ENCODE assay signal across 9 cellular contexts in the genomic region with DNA sequence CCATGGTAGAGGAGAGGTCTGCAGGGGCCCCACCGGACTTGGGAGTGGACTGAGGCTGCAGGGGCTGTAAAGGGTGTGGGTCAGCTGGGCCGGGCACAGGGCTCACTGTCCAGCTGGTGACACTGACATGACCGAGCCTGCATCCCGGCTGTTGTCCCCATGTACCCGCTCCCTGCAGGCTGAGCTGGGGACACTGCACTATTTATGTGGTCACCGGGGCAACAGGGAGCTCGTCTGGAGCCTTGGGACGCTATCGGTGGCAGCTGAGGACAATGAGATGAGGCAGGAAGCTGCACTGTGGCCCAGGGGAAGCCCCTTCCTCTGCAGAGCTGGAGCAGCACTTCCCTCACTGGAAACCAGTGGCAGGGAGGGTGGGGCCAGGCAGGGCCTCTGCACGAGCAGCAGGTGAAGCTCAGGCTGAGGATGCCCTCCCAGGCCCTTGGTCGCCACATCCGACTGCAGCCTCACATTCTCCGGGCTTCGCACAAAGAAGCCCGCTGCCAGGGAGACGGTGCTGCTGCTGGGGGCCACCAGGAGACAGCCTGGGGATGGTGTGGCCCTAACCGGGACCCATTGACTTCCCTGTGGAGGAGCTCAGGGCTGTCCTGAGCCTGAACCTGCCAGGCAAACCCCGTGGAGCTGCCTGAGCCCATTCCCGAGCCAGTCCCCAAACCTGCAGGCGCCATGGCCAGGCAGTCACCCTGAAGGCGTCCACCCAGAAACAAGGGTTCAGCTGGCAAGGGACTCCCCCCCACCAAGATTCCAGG. TPM values are rescaled to one million over a fixed set of nuclear protein-coding genes. Genes with fewer than 3 reads are reported as not detected.
DNase-seq lines count a peak whose midpoint lies in the region; ATAC-seq lines count a peak whose summit lies in the region.
"Had no signal": no experiment of that assay in that cellular context is flagged by ENCODE, and none has a peak within 500 bp of the region (broad histone marks: within the 10 kb centered on the region; RNA-seq: fewer than 3 reads in every experiment).

No MANE protein-coding gene starts in this region.

- no peaks in the 10 kb centered on the region for H3K36me3 ChIP-seq in CD4-positive, CD25-positive, alpha-beta regulatory T cell (ENCODE audit: control insufficient read depth, insufficient read depth, low read length)
- H3K36me3 ChIP-seq in effector memory CD4-positive, alpha-beta T cell (ENCODE audit: control insufficient read depth, insufficient read depth, low read length) = no peaks in the 10 kb centered on the region
- H3K36me3 ChIP-seq in muscle layer of colon (ENCODE audit: insufficient read depth, low read length) = no peaks in the 10 kb centered on the region

- peak overlapping the region in 2 of 4 donors; percentile 38 to 60 for H3K4me3 Mint-ChIP-seq in CD4-positive, CD25-positive, alpha-beta regulatory T cell

- H3K36me3 Mint-ChIP-seq in CD4-positive, CD25-positive, alpha-beta regulatory T cell = no peaks in the 10 kb centered on the region

- peaks cover 7 to 14% (median 10%) of the 10 kb centered on the region in 4 donors for H3K4me1 Mint-ChIP-seq in CD4-positive, CD25-positive, alpha-beta regulatory T cell

- no peak overlapping the region for H3K4me3 ChIP-seq in CD4-positive, CD25-positive, alpha-beta regulatory T cell (ENCODE audit: low read depth, low read length)
- H3K4me3 ChIP-seq in effector memory CD4-positive, alpha-beta T cell (ENCODE audit: insufficient read depth, low read depth, low read length, poor library complexity, severe bottlenecking) = peak overlapping the region; percentile 7
- H3K4me3 ChIP-seq in muscle layer of colon (ENCODE audit: low read depth in 1 of 2, low read length in 2 of 2) = peak overlapping the region in 1 of 2 donors; percentile 44

- H3K9me3 Mint-ChIP-seq in CD4-positive, CD25-positive, alpha-beta regulatory T cell = no peaks in the 10 kb centered on the region

- H3K9me3 ChIP-seq in CD4-positive, CD25-positive, alpha-beta regulatory T cell (ENCODE audit: control insufficient read depth in 2 of 2, low read length in 2 of 2) = no peaks in the 10 kb centered on the region
- H3K9me3 ChIP-seq in effector memory CD4-positive, alpha-beta T cell (ENCODE audit: control insufficient read depth, low read length) = no peaks in the 10 kb centered on the region
- no peaks in the 10 kb centered on the region for H3K9me3 ChIP-seq in muscle layer of colon (ENCODE audit: low read length)

- DNase-seq in CD4-positive, CD25-positive, alpha-beta regulatory T cell = no peak
- peak; percentile 74 for DNase-seq in NCI-H510A treated with DMSO at 0.1 percent for 48 hours (lab: John Stamatoyannopoulos, UW)
- DNase-seq in effector memory CD4-positive, alpha-beta T cell = peak in 2 of 3 donors; percentile 23 to 31
- DNase-seq in NCI-H2107 treated with DMSO at 0.1 percent for 48 hours (lab: John Stamatoyannopoulos, UW; ENCODE audit: unreplicated experiment) = no peak
- no peak for DNase-seq in germinal center (ENCODE audit: low spot score)
- no peak for DNase-seq in GM19238 (ENCODE audit: insufficient read length, low spot score)

- H3K27me3 Mint-ChIP-seq in CD4-positive, CD25-positive, alpha-beta regulatory T cell = no peaks in the 10 kb centered on the region

- peak; percentile 21 to 35 for ATAC-seq in CD4-positive, CD25-positive, alpha-beta regulatory T cell (ENCODE audit: low read depth in 2 of 2)
- ATAC-seq in HG03378 (IDR thresholded peaks at IDR 0.05; ENCODE audit: unreplicated experiment) = no peak

- peak overlapping the region; percentile 51 for H3K27ac ChIP-seq in CD4-positive, CD25-positive, alpha-beta regulatory T cell (ENCODE audit: insufficient read depth, low read length, poor library complexity, severe bottlenecking)
- peak overlapping the region; percentile 73 for H3K27ac ChIP-seq in effector memory CD4-positive, alpha-beta T cell (ENCODE audit: insufficient read depth, low read length, poor library complexity, severe bottlenecking)
- H3K27ac ChIP-seq in muscle layer of colon (ENCODE audit: low read depth, low read length) = peak overlapping the region; percentile 1

- peak overlapping the region; percentile 18 for H3K9ac ChIP-seq in muscle layer of colon (ENCODE audit: low read length)

- no peaks in the 10 kb centered on the region for H3K27me3 ChIP-seq in CD4-positive, CD25-positive, alpha-beta regulatory T cell (ENCODE audit: control insufficient read depth, insufficient read depth, low read length)
- H3K27me3 ChIP-seq in effector memory CD4-positive, alpha-beta T cell (replicated peaks; ENCODE audit: control insufficient read depth, insufficient read depth, low read length, poor library complexity, severe bottlenecking) = no peaks in the 10 kb centered on the region
- no peaks in the 10 kb centered on the region for H3K27me3 ChIP-seq in muscle layer of colon (ENCODE audit: control insufficient read depth in 1 of 2, insufficient read depth in 2 of 2, low read length in 2 of 2)

- peaks cover 25% of the 10 kb centered on the region for H3K4me1 ChIP-seq in CD4-positive, CD25-positive, alpha-beta regulatory T cell (ENCODE audit: control insufficient read depth, insufficient read depth, low read length, poor library complexity, severe bottlenecking)
- peaks cover 28% of the 10 kb centered on the region for H3K4me1 ChIP-seq in effector memory CD4-positive, alpha-beta T cell (ENCODE audit: control insufficient read depth, insufficient read depth, low read length, poor library complexity, severe bottlenecking)
- peaks cover 39% of the 10 kb centered on the region for H3K4me1 ChIP-seq in muscle layer of colon (ENCODE audit: insufficient read depth, low read length)

- H3K27ac Mint-ChIP-seq in CD4-positive, CD25-positive, alpha-beta regulatory T cell = peak overlapping the region; percentile 15 to 85 (median 76)

RNA-seq across cellular contexts. Expression of a gene that starts 26.4 kb away (rescaled TPM):
- total RNA-seq in CD4-positive, CD25-positive, alpha-beta regulatory T cell = 17.7 TPM
- polyA plus RNA-seq in CD4-positive, CD25-positive, alpha-beta regulatory T cell = not detected
- total RNA-seq: glomerular endothelial cell had no signal

Comparison
In these comparisons a context has a peak if more than half of its experiments do, and no peak if none do; other contexts are left out.
1. DNase-seq: peak in NCI-H510A treated with DMSO at 0.1 percent for 48 hours (single experiment) and effector memory CD4-positive, alpha-beta T cell (2 of 3); none in CD4-positive, CD25-positive, alpha-beta regulatory T cell (0 of 3), NCI-H2107 treated with DMSO at 0.1 percent for 48 hours (single experiment), germinal center (single experiment) and GM19238 (single experiment).
2. H3K27ac ChIP-seq: peak in every context shown above with its lines; median percentile 73 in effector memory CD4-positive, alpha-beta T cell; 51 in CD4-positive, CD25-positive, alpha-beta regulatory T cell; 1 in muscle layer of colon.